12 cellular contexts compared by ENCODE assay signal in genomic region chr22:19175602-19176174, GRCh38. TPM values are rescaled to one million over a fixed set of nuclear protein-coding genes. Genes with fewer than 3 reads are reported as not detected.
DNase-seq lines count a peak whose midpoint lies in the region; ATAC-seq, FAIRE-seq and TF ChIP-seq lines count a peak whose summit lies in the region.
"Had no signal": no experiment of that assay in that cellular context is flagged by ENCODE, and none has a peak within 500 bp of the region (broad histone marks: within the 10 kb centered on the region; RNA-seq: fewer than 3 reads in every experiment).

No MANE protein-coding gene starts in this region.

- H2AK5ac ChIP-seq in trophoblast cell (ENCODE audit: low read length): no peak overlapping the region

- no peak overlapping the region for H3K14ac ChIP-seq in trophoblast cell (ENCODE audit: low read length)

- H3K9me1 ChIP-seq in K562 (ENCODE audit: control insufficient read depth, insufficient read depth, low read length): peaks cover 28% of the 10 kb centered on the region

- no peak overlapping the region for H2BK12ac ChIP-seq in trophoblast cell (ENCODE audit: low read length)

- H3K4me3 ChIP-seq in K562 (no peak overlapping the region), neural progenitor cell (no peak overlapping the region), thyroid gland (replicated peaks in 1 of 3) (no peak overlapping the region), trophoblast cell (ENCODE audit: low read depth, low read length) (no peak overlapping the region)

- H3K79me2 ChIP-seq in K562 (ENCODE audit: control insufficient read depth, insufficient read depth, low read length) (peaks cover 77% of the 10 kb centered on the region), neural progenitor cell (ENCODE audit: low read depth) (peaks cover 35% of the 10 kb centered on the region), trophoblast cell (ENCODE audit: control insufficient read depth, insufficient read depth, low read length, poor library complexity) (peaks cover 25% of the 10 kb centered on the region)

- H3K9ac ChIP-seq in K562 (ENCODE audit: insufficient read depth in 1 of 2, low read depth in 2 of 2, low read length in 2 of 2) (peak overlapping the region in 1 of 2 experiments; percentile 96; a peak in 2 of 4 replicates), neural progenitor cell (no peak overlapping the region), trophoblast cell (ENCODE audit: low read length) (no peak overlapping the region)

- peak; percentile 8 to 27 (median 25); a peak in 2 of 6 replicates for TF ChIP-seq CTCF in K562 (IDR thresholded peaks at IDR 0.05 in 2 of 3, conservative IDR thresholded peaks at IDR 0.05 in 1 of 3; ENCODE audit: insufficient read depth in 2 of 3, low read depth in 1 of 3, low read length in 3 of 3)
- TF ChIP-seq CTCF in neural progenitor cell (IDR thresholded peaks at IDR 0.05): no peak
- no peak for TF ChIP-seq CTCF in thyroid gland (IDR thresholded peaks at IDR 0.05)

- no peak overlapping the region for H2BK5ac ChIP-seq in trophoblast cell (ENCODE audit: low read depth, low read length, poor library complexity)

- H3K27me3 ChIP-seq in K562 (ENCODE audit: control insufficient read depth in 2 of 2, insufficient read depth in 2 of 2, low read length in 2 of 2): no peaks in the 10 kb centered on the region
- peaks cover 15% of the 10 kb centered on the region for H3K27me3 ChIP-seq in neural progenitor cell
- H3K27me3 ChIP-seq in thyroid gland: no peaks in the 10 kb centered on the region
- H3K27me3 ChIP-seq in trophoblast cell (ENCODE audit: insufficient read depth, low read length): no peaks in the 10 kb centered on the region

- peak overlapping the region in 2 of 3 donors; percentile 19 to 53 for H3K27ac Mint-ChIP-seq in IgD-negative memory B cell
- H3K27ac Mint-ChIP-seq in neural progenitor cell: no peak overlapping the region

- TF ChIP-seq RAD21 in K562 (CRISPR knock-in tag; conservative IDR thresholded peaks at IDR 0.05 in 1 of 2, IDR thresholded peaks at IDR 0.05 in 1 of 2): 0 out of 4 replicates have a peak, but pooled peaks of 1 of the 2 experiments have one; percentile 16

- H3K36me3 ChIP-seq in K562 (ENCODE audit: control insufficient read depth, insufficient read depth, low read length): peaks cover 55% of the 10 kb centered on the region
- no peaks in the 10 kb centered on the region for H3K36me3 ChIP-seq in neural progenitor cell
- no peaks in the 10 kb centered on the region for H3K36me3 ChIP-seq in thyroid gland
- H3K36me3 ChIP-seq in trophoblast cell (ENCODE audit: control insufficient read depth in 1 of 2, insufficient read depth in 2 of 2, low read length in 2 of 2): peaks cover 22 to 27% of the 10 kb centered on the region in 2 experiments

- peaks cover 42% of the 10 kb centered on the region for H4K20me1 ChIP-seq in K562 (replicated peaks; ENCODE audit: control insufficient read depth, insufficient read depth, low read length)
- peaks cover 66% of the 10 kb centered on the region for H4K20me1 ChIP-seq in neural progenitor cell (ENCODE audit: low read depth)

- H3K36me3 Mint-ChIP-seq in IgD-negative memory B cell (no peaks in the 10 kb centered on the region), neural progenitor cell (peaks cover 4% of the 10 kb centered on the region)

- H4K8ac ChIP-seq in trophoblast cell (ENCODE audit: low read depth, low read length): no peak overlapping the region

- POLR2A ChIA-PET in K562 (lab: Yijun Ruan, JAX): interaction anchor here (0.6 to 11.1 kb wide), 11 partner anchors 20 to 632 kb away, joined by 3 to 191 read pairs (median 4); partner anchors contain the start of gene DGCR2

- peaks cover 2% of the 10 kb centered on the region for H3K27me3 Mint-ChIP-seq in IgD-negative memory B cell
- peaks cover 6% of the 10 kb centered on the region for H3K27me3 Mint-ChIP-seq in neural progenitor cell (ENCODE audit: insufficient read depth, low read depth)

- H3K23ac ChIP-seq in trophoblast cell (ENCODE audit: low read length): no peak overlapping the region

- peak; percentile 22 for DNase-seq in G401 (ENCODE audit: low spot score)
- DNase-seq in K562 (ENCODE audit: extremely low read depth in 1 of 4, low spot score in 3 of 4): peak in 1 of 4 experiments; percentile 79
- DNase-seq in neural progenitor cell (ENCODE audit: low spot score): peak; percentile 7
- DNase-seq in thyroid gland: no peak
- no peak for DNase-seq in NCI-H69 (lab: John Stamatoyannopoulos, UW)
- DNase-seq in trophoblast cell: no peak
- DNase-seq: DMS53, NCI-H1417 treated with DMSO at 0.1 percent for 48 hours had no signal

- H3K79me1 ChIP-seq in trophoblast cell (ENCODE audit: low read length): peaks cover 24% of the 10 kb centered on the region

- H3K9me3 Mint-ChIP-seq in IgD-negative memory B cell: no peaks in the 10 kb centered on the region
- H3K9me3 Mint-ChIP-seq in neural progenitor cell: no peaks in the 10 kb centered on the region

- no peak for TF ChIP-seq EP300 in K562 (IDR thresholded peaks at IDR 0.05; ENCODE audit: low read length)

- no peaks in the 10 kb centered on the region for H3K9me3 ChIP-seq in K562 (replicated peaks; ENCODE audit: control insufficient read depth, insufficient read depth, low read depth, low read length)
- no peaks in the 10 kb centered on the region for H3K9me3 ChIP-seq in neural progenitor cell (ENCODE audit: low read depth)
- no peaks in the 10 kb centered on the region for H3K9me3 ChIP-seq in thyroid gland
- H3K9me3 ChIP-seq in trophoblast cell (ENCODE audit: insufficient read depth, low read depth, low read length): peaks cover 1% of the 10 kb centered on the region

- H3K4me1 Mint-ChIP-seq in IgD-negative memory B cell (peaks cover 22 to 32% (median 27%) of the 10 kb centered on the region in 3 donors), neural progenitor cell (peaks cover 30% of the 10 kb centered on the region)

- ATAC-seq in K562: no peak

- H3K4me1 ChIP-seq in K562 (replicated peaks in 1 of 2; ENCODE audit: control insufficient read depth in 2 of 2, insufficient read depth in 2 of 2, low read length in 2 of 2): peaks cover 51 to 100% of the 10 kb centered on the region in 2 experiments
- peaks cover 13% of the 10 kb centered on the region for H3K4me1 ChIP-seq in neural progenitor cell
- peaks cover 26 to 59% of the 10 kb centered on the region in 2 donors for H3K4me1 ChIP-seq in thyroid gland
- peaks cover 46 to 60% of the 10 kb centered on the region in 2 experiments for H3K4me1 ChIP-seq in trophoblast cell (ENCODE audit: control insufficient read depth in 1 of 2, insufficient read depth in 2 of 2, low read length in 2 of 2)

- TF ChIP-seq POLR2A in K562 (conservative IDR thresholded peaks at IDR 0.05) (no peak), thyroid gland (IDR thresholded peaks at IDR 0.05) (no peak)

- H3K4me2 ChIP-seq in K562 (ENCODE audit: insufficient read depth, low read length) (0 out of 2 replicates have a peak overlapping the region, but pooled peaks have one; percentile 15), neural progenitor cell (no peak overlapping the region), trophoblast cell (ENCODE audit: low read length) (no peak overlapping the region)

- H4K12ac ChIP-seq in trophoblast cell (ENCODE audit: low read depth, low read length): no peak overlapping the region

- FAIRE-seq in K562 (lab: Jason Lieb, UNC): no peak
- FAIRE-seq: colon, keratinocyte, TTC549 had no signal

- CTCF ChIA-PET in K562 (lab: Yijun Ruan, JAX; ENCODE audit: low intra/inter-chr PET ratio): no interaction called here

- WGBS in K562 (ENCODE audit: insufficient coverage, low coverage, missing lambda C conversion rate): 82% methylated on average over 21 of the region's 21 CpGs
- 75 to 92% methylated on average over 18 to 19 of the region's 21 CpGs for WGBS in thyroid gland, 2 donors
- no CpG with 5 or more reads among the region's 21 CpGs for WGBS in trophoblast cell (ENCODE audit: extremely low coverage, insufficient coverage, insufficient read length)

- H4K91ac ChIP-seq in trophoblast cell (ENCODE audit: low read depth, low read length): no peak overlapping the region

- no peak overlapping the region for H3K4ac ChIP-seq in trophoblast cell (ENCODE audit: low read depth, low read length)

- intact Hi-C loops in K562 (cut with micrococcal nuclease) (loop anchor here (5.0 kb wide), 2 partner anchors 138 to 197 kb away; no protein-coding TSS in a partner anchor), thyroid gland (cut with DNase I) (loop anchor here (5.0 kb wide), 2 partner anchors 117 to 257 kb away; partner anchors contain the start of genes CLTCL1, HIRA and MRPL40)

- H2AFZ ChIP-seq in K562 (ENCODE audit: low read depth, low read length) (no peak overlapping the region), neural progenitor cell (replicated peaks) (no peak overlapping the region), trophoblast cell (ENCODE audit: insufficient read depth, low read length, poor library complexity) (no peak overlapping the region)

- H2BK120ac ChIP-seq in trophoblast cell (ENCODE audit: insufficient read depth, low read length, poor library complexity): no peak overlapping the region

- H3K27ac ChIP-seq in K562 (ENCODE audit: extremely low read depth, low read depth, low read length) (peak overlapping the region; percentile 17; the same call in 2 of the 3 replicates), neural progenitor cell (no peak overlapping the region), thyroid gland (no peak overlapping the region), trophoblast cell (ENCODE audit: low read depth, low read length) (no peak overlapping the region)

- BruUV-seq in K562 (replicated peaks; lab: Mats Ljungman, UMichigan): no TSS peak

- peaks cover 26% of the 10 kb centered on the region for H3F3A ChIP-seq in neural progenitor cell (ENCODE audit: low read depth)

- H3K18ac ChIP-seq in trophoblast cell (ENCODE audit: low read length): no peak overlapping the region

- in situ Hi-C loops in G401 (cut with HindIII; ENCODE audit: low sequenced_read_pairs) (no loop called here), K562 (cut with MboI) (loop anchor here (5.0 kb wide), 1 partner anchor 452 kb away; no protein-coding TSS in a partner anchor)

- peak overlapping the region in 3 of 4 donors; percentile 27 to 76 (median 57) for H3K4me3 Mint-ChIP-seq in IgD-negative memory B cell
- peak overlapping the region; percentile 73 for H3K4me3 Mint-ChIP-seq in neural progenitor cell

RNA-seq across cellular contexts. Expression of gene SLC25A1, which starts 2.8 kb away (rescaled TPM):
- total RNA-seq in G401 (2014; rRNA removed; shearing (Covaris generic)): 154 and 198 TPM in 2 replicates
- polyA plus RNA-seq in IgD-negative memory B cell: 113 TPM
- total RNA-seq in K562 (2011; cell fraction: chromatin; rRNA removed; ENCODE audit: low replicate concordance): 34.4 and 107 TPM in 2 replicates
- total RNA-seq in K562 (2011; cell fraction: nucleolus; rRNA removed): 114 and 122 TPM in 2 replicates
- 76.8 and 81.5 TPM in 2 replicates for total RNA-seq in K562 (2011; cell fraction: nucleoplasm; rRNA removed)
- 329 and 469 TPM in 2 replicates for total RNA-seq in K562 (2014; rRNA removed)
- total RNA-seq in K562 (2014; rRNA removed; fragmentation: Illumina TruSeq; extraction: Trizol): 54.3 and 89.6 TPM in 2 replicates
- 109 and 119 TPM in 2 replicates for total RNA-seq in K562 (2015; rRNA removed; fragmentation: Illumina TruSeq; extraction: Trizol)
- 399 and 408 TPM in 2 replicates for total RNA-seq in K562 (2021)
- polyA plus RNA-seq in K562 (2011; rRNA removed): 110 and 216 TPM in 2 replicates
- polyA plus RNA-seq in K562 (2011; cell fraction: cytosol; rRNA removed): 329 and 368 TPM in 2 replicates
- 294 and 343 TPM in 2 replicates for polyA plus RNA-seq in K562 (2011; cell fraction: nucleus; rRNA removed)
- 272 and 330 TPM in 2 replicates for polyA plus RNA-seq in K562 (2012)
- polyA plus RNA-seq in K562 (2014; fragmentation: Illumina TruSeq; extraction: Trizol): 183 and 239 TPM in 2 replicates
- polyA plus RNA-seq in K562 (2014; fragmentation: Nextera tagmentation; extraction: Ambion mirVana): 10 to 100 TPM; 11.0 to 23.7 TPM
- polyA plus RNA-seq in K562 (2014; rRNA removed): 248 and 262 TPM in 2 replicates
- 64.7 and 77.1 TPM in 2 replicates for polyA minus RNA-seq in K562 (2011; rRNA and poly(A)+ RNA removed)
- polyA minus RNA-seq in K562 (2011; cell fraction: cytosol; rRNA and poly(A)+ RNA removed): 103 and 287 TPM in 2 replicates
- 46.3 and 88.1 TPM in 2 replicates for polyA minus RNA-seq in K562 (2011; cell fraction: nucleus; rRNA and poly(A)+ RNA removed)
- total RNA-seq in neural progenitor cell (ENCODE audit: low replicate concordance): 28.6 and 97.0 TPM in 2 replicates
- total RNA-seq in thyroid gland: 10 to 100 TPM; 38.7 to 79.9 (median 62.1) TPM
- 98.4 and 99.2 TPM in 2 replicates for polyA plus RNA-seq in trophoblast cell (2013)

RNA-seq across cellular contexts. Expression of gene GSC2, which starts 25.6 kb away (rescaled TPM):
- 0.44 TPM in 1 of 2 replicates, not detected in the other for total RNA-seq in G401 (2014; rRNA removed; shearing (Covaris generic))
- polyA plus RNA-seq in IgD-negative memory B cell: not detected
- total RNA-seq in K562 (2011; cell fraction: chromatin; rRNA removed; ENCODE audit: low replicate concordance): not detected in 2 replicates
- total RNA-seq in K562 (2011; cell fraction: nucleolus; rRNA removed): not detected in 2 replicates
- not detected in 2 replicates for total RNA-seq in K562 (2011; cell fraction: nucleoplasm; rRNA removed)
- total RNA-seq in K562 (2014; rRNA removed): not detected in 2 replicates
- not detected in 2 replicates for total RNA-seq in K562 (2014; rRNA removed; fragmentation: Illumina TruSeq; extraction: Trizol)
- not detected in 2 replicates for total RNA-seq in K562 (2015; rRNA removed; fragmentation: Illumina TruSeq; extraction: Trizol)
- total RNA-seq in K562 (2021): not detected in 2 replicates
- polyA plus RNA-seq in K562 (2011; rRNA removed): not detected in 2 replicates
- not detected in 2 replicates for polyA plus RNA-seq in K562 (2011; cell fraction: cytosol; rRNA removed)
- polyA plus RNA-seq in K562 (2011; cell fraction: nucleus; rRNA removed): not detected in 2 replicates
- polyA plus RNA-seq in K562 (2012): not detected in 2 replicates
- not detected in 2 replicates for polyA plus RNA-seq in K562 (2014; fragmentation: Illumina TruSeq; extraction: Trizol)
- not detected for polyA plus RNA-seq in K562 (2014; fragmentation: Nextera tagmentation; extraction: Ambion mirVana)
- polyA plus RNA-seq in K562 (2014; rRNA removed): not detected in 2 replicates
- polyA minus RNA-seq in K562 (2011; rRNA and poly(A)+ RNA removed): not detected in 2 replicates
- not detected in 2 replicates for polyA minus RNA-seq in K562 (2011; cell fraction: cytosol; rRNA and poly(A)+ RNA removed)
- polyA minus RNA-seq in K562 (2011; cell fraction: nucleus; rRNA and poly(A)+ RNA removed): not detected in 2 replicates
- not detected in 2 replicates for total RNA-seq in neural progenitor cell (ENCODE audit: low replicate concordance)
- total RNA-seq in thyroid gland: not detected
- polyA plus RNA-seq in trophoblast cell (2013): not detected in 2 replicates
- polyA plus RNA-seq: keratinocyte had no signal

RNA-seq across cellular contexts. Expression of gene ESS2, which starts 31.2 kb away (rescaled TPM):
- total RNA-seq in G401 (2014; rRNA removed; shearing (Covaris generic)): 28.7 and 39.0 TPM in 2 replicates
- polyA plus RNA-seq in IgD-negative memory B cell (12.5 TPM), K562 (2011; rRNA removed) (26.8 and 44.0 TPM in 2 replicates), K562 (2014; fragmentation: Illumina TruSeq; extraction: Trizol) (23.6 and 41.0 TPM in 2 replicates), K562 (2014; fragmentation: Nextera tagmentation; extraction: Ambion mirVana) (1 to 10 TPM in 1 of 2 experiments, under 1 TPM in 1; 0.70 to 1.9 TPM), K562 (2014; rRNA removed) (47.1 and 58.1 TPM in 2 replicates)
- total RNA-seq in K562 (2011; cell fraction: chromatin; rRNA removed; ENCODE audit: low replicate concordance): 22.9 and 43.9 TPM in 2 replicates
- 30.7 and 33.7 TPM in 2 replicates for total RNA-seq in K562 (2011; cell fraction: nucleolus; rRNA removed)
- 20.2 and 27.2 TPM in 2 replicates for total RNA-seq in K562 (2011; cell fraction: nucleoplasm; rRNA removed)
- total RNA-seq in K562 (2014; rRNA removed) (42.5 and 47.4 TPM in 2 replicates), K562 (2014; rRNA removed; fragmentation: Illumina TruSeq; extraction: Trizol) (9.4 and 10.7 TPM in 2 replicates), K562 (2015; rRNA removed; fragmentation: Illumina TruSeq; extraction: Trizol) (28.3 and 30.9 TPM in 2 replicates), K562 (2021) (51.3 and 52.8 TPM in 2 replicates), neural progenitor cell (ENCODE audit: low replicate concordance) (7.2 and 12.5 TPM in 2 replicates), thyroid gland (10 to 100 TPM; 12.1 to 17.7 (median 15.0) TPM)
- polyA plus RNA-seq in K562 (2011; cell fraction: cytosol; rRNA removed): 44.3 and 59.3 TPM in 2 replicates
- 50.0 and 63.7 TPM in 2 replicates for polyA plus RNA-seq in K562 (2011; cell fraction: nucleus; rRNA removed)
- polyA plus RNA-seq in K562 (2012): 34.4 and 35.2 TPM in 2 replicates
- polyA minus RNA-seq in K562 (2011; rRNA and poly(A)+ RNA removed): 11.3 and 13.6 TPM in 2 replicates
- 16.3 and 30.8 TPM in 2 replicates for polyA minus RNA-seq in K562 (2011; cell fraction: cytosol; rRNA and poly(A)+ RNA removed)
- 11.7 and 24.3 TPM in 2 replicates for polyA minus RNA-seq in K562 (2011; cell fraction: nucleus; rRNA and poly(A)+ RNA removed)
- 10.5 and 10.8 TPM in 2 replicates for polyA plus RNA-seq in trophoblast cell (2013)

RNA-seq across cellular contexts. Expression of gene TSSK2, which starts 44.6 kb away (rescaled TPM):
- total RNA-seq in G401 (2014; rRNA removed; shearing (Covaris generic)): not detected in 2 replicates
- polyA plus RNA-seq in IgD-negative memory B cell: not detected
- total RNA-seq in K562 (2011; cell fraction: chromatin; rRNA removed; ENCODE audit: low replicate concordance): 0.21 TPM in 1 of 2 replicates, not detected in the other
- not detected in 2 replicates for total RNA-seq in K562 (2011; cell fraction: nucleolus; rRNA removed)
- total RNA-seq in K562 (2011; cell fraction: nucleoplasm; rRNA removed): 0.22 TPM in 1 of 2 replicates, not detected in the other
- total RNA-seq in K562 (2014; rRNA removed): not detected in 2 replicates
- not detected in 2 replicates for total RNA-seq in K562 (2014; rRNA removed; fragmentation: Illumina TruSeq; extraction: Trizol)
- not detected in 2 replicates for total RNA-seq in K562 (2015; rRNA removed; fragmentation: Illumina TruSeq; extraction: Trizol)
- not detected in 2 replicates for total RNA-seq in K562 (2021)
- not detected in 2 replicates for polyA plus RNA-seq in K562 (2011; rRNA removed)
- 0.04 TPM in 1 of 2 replicates, not detected in the other for polyA plus RNA-seq in K562 (2011; cell fraction: cytosol; rRNA removed)
- 0.10 TPM in 1 of 2 replicates, not detected in the other for polyA plus RNA-seq in K562 (2011; cell fraction: nucleus; rRNA removed)
- not detected in 2 replicates for polyA plus RNA-seq in K562 (2012)
- not detected in 2 replicates for polyA plus RNA-seq in K562 (2014; fragmentation: Illumina TruSeq; extraction: Trizol)
- not detected for polyA plus RNA-seq in K562 (2014; fragmentation: Nextera tagmentation; extraction: Ambion mirVana)
- polyA plus RNA-seq in K562 (2014; rRNA removed): 0.04 TPM in 1 of 2 replicates, not detected in the other
- not detected in 2 replicates for polyA minus RNA-seq in K562 (2011; rRNA and poly(A)+ RNA removed)
- polyA minus RNA-seq in K562 (2011; cell fraction: cytosol; rRNA and poly(A)+ RNA removed): not detected in 2 replicates
- polyA minus RNA-seq in K562 (2011; cell fraction: nucleus; rRNA and poly(A)+ RNA removed): not detected in 2 replicates
- not detected in 2 replicates for total RNA-seq in neural progenitor cell (ENCODE audit: low replicate concordance)
- under 1 TPM in 3 of 4 donors, not detected in 1; 0.59 to 0.94 (median 0.78) TPM for total RNA-seq in thyroid gland
- polyA plus RNA-seq in trophoblast cell (2013): not detected in 2 replicates
- polyA plus RNA-seq: keratinocyte had no signal

RNA-seq across cellular contexts. Expression of gene DGCR2, which starts 53.5 kb away (rescaled TPM):
- total RNA-seq in G401 (2014; rRNA removed; shearing (Covaris generic)): 56.6 and 59.9 TPM in 2 replicates
- polyA plus RNA-seq in IgD-negative memory B cell (29.1 TPM), K562 (2011; rRNA removed) (45.6 and 65.3 TPM in 2 replicates), K562 (2014; fragmentation: Illumina TruSeq; extraction: Trizol) (56.7 and 59.7 TPM in 2 replicates), K562 (2014; fragmentation: Nextera tagmentation; extraction: Ambion mirVana) (under 1 TPM; 0.69 to 0.70 TPM), K562 (2014; rRNA removed) (54.1 and 56.4 TPM in 2 replicates)
- 104 and 237 TPM in 2 replicates for total RNA-seq in K562 (2011; cell fraction: chromatin; rRNA removed; ENCODE audit: low replicate concordance)
- 233 and 250 TPM in 2 replicates for total RNA-seq in K562 (2011; cell fraction: nucleolus; rRNA removed)
- total RNA-seq in K562 (2011; cell fraction: nucleoplasm; rRNA removed): 163 and 192 TPM in 2 replicates
- total RNA-seq in K562 (2014; rRNA removed) (62.9 and 79.7 TPM in 2 replicates), K562 (2014; rRNA removed; fragmentation: Illumina TruSeq; extraction: Trizol) (25.0 and 31.7 TPM in 2 replicates), K562 (2015; rRNA removed; fragmentation: Illumina TruSeq; extraction: Trizol) (52.2 and 56.7 TPM in 2 replicates), K562 (2021) (101 and 103 TPM in 2 replicates), neural progenitor cell (ENCODE audit: low replicate concordance) (20.6 and 50.9 TPM in 2 replicates), thyroid gland (100 to 1,000 TPM in 1 of 4 donors, 10 to 100 TPM in 3; 49.3 to 106 (median 86.9) TPM)
- 87.9 and 92.8 TPM in 2 replicates for polyA plus RNA-seq in K562 (2011; cell fraction: cytosol; rRNA removed)
- polyA plus RNA-seq in K562 (2011; cell fraction: nucleus; rRNA removed): 96.5 and 99.6 TPM in 2 replicates
- 68.2 and 87.4 TPM in 2 replicates for polyA plus RNA-seq in K562 (2012)
- 59.4 and 60.5 TPM in 2 replicates for polyA minus RNA-seq in K562 (2011; rRNA and poly(A)+ RNA removed)
- 76.8 and 101 TPM in 2 replicates for polyA minus RNA-seq in K562 (2011; cell fraction: cytosol; rRNA and poly(A)+ RNA removed)
- polyA minus RNA-seq in K562 (2011; cell fraction: nucleus; rRNA and poly(A)+ RNA removed): 59.6 and 106 TPM in 2 replicates
- 38.8 and 39.4 TPM in 2 replicates for polyA plus RNA-seq in trophoblast cell (2013)

Comparison
In these comparisons a context has a peak if more than half of its experiments do, and no peak if none do; other contexts are left out.
1. DNase-seq: peak in G401 (single experiment) and neural progenitor cell (single experiment); none in thyroid gland (0 of 2), NCI-H69 (single experiment) and trophoblast cell (0 of 2).
2. CTCF ChIP-seq: peak in K562 (3 of 3); none in neural progenitor cell (single experiment) and thyroid gland (0 of 6).